Comparison of ENCODE assay signal across 8 cellular contexts in genomic region chr13:34941436-34941834, GRCh38. TPM values are rescaled to one million over a fixed set of nuclear protein-coding genes. Genes with fewer than 3 reads are reported as not detected.
DNase-seq lines count a peak whose midpoint lies in the region; FAIRE-seq and TF ChIP-seq lines count a peak whose summit lies in the region.

No MANE protein-coding gene starts in this region.

- CTCF ChIA-PET in AG04449 (lab: Yijun Ruan, JAX): no interaction called here

- H3K9ac ChIP-seq in colonic mucosa (ENCODE audit: low read depth in 2 of 2, low read length in 2 of 2) (no peak overlapping the region), muscle layer of colon (ENCODE audit: low read length) (no peak overlapping the region)

- H3K27ac ChIP-seq in colonic mucosa (no peak overlapping the region), muscle layer of colon (ENCODE audit: low read depth, low read length) (no peak overlapping the region), small intestine (ENCODE audit: low read depth in 1 of 2, low read length in 1 of 2) (no peak overlapping the region)

- WGBS in small intestine, 3 donors: 2 to 11% (median 6%) methylated on average over 13 of the region's 13 CpGs

- no peaks in the 10 kb centered on the region for H3K27me3 ChIP-seq in colonic mucosa
- H3K27me3 ChIP-seq in muscle layer of colon (ENCODE audit: control insufficient read depth in 1 of 2, insufficient read depth in 2 of 2, low read length in 2 of 2): no peaks in the 10 kb centered on the region
- H3K27me3 ChIP-seq in small intestine (ENCODE audit: control insufficient read depth in 2 of 2, insufficient read depth in 2 of 2, low read length in 2 of 2): no peaks in the 10 kb centered on the region

- H3K36me3 ChIP-seq in colonic mucosa (no peaks in the 10 kb centered on the region), muscle layer of colon (ENCODE audit: insufficient read depth, low read length) (no peaks in the 10 kb centered on the region), small intestine (ENCODE audit: control insufficient read depth in 2 of 2, insufficient read depth in 2 of 2, low read length in 2 of 2) (no peaks in the 10 kb centered on the region)

- H3K4me1 ChIP-seq in colonic mucosa (no peaks in the 10 kb centered on the region), muscle layer of colon (ENCODE audit: insufficient read depth, low read length) (peaks cover 12% of the 10 kb centered on the region), small intestine (ENCODE audit: control insufficient read depth in 2 of 2, insufficient read depth in 1 of 2, low read depth in 1 of 2, low read length in 1 of 2) (no peaks in the 10 kb centered on the region)

- H3K9me3 ChIP-seq in colonic mucosa (no peaks in the 10 kb centered on the region), muscle layer of colon (ENCODE audit: low read length) (no peaks in the 10 kb centered on the region), small intestine (ENCODE audit: control insufficient read depth, low read depth) (no peaks in the 10 kb centered on the region)

- TF ChIP-seq CTCF in AG04449 (IDR thresholded peaks at IDR 0.05; ENCODE audit: insufficient read depth, low read length, missing control alignments) (no peak), colonic mucosa (IDR thresholded peaks at IDR 0.05) (no peak)

- FAIRE-seq in small intestine (lab: Jason Lieb, UNC) (no peak), HTR-8/SVneo (lab: Jason Lieb, UNC) (no peak)

- POLR2A ChIA-PET in AG04449 (lab: Yijun Ruan, JAX): no interaction called here

- no peak for DNase-seq in AG04449 (ENCODE audit: low read depth, low spot score)
- no peak for DNase-seq in Jurkat, Clone E6-1 (ENCODE audit: low read depth, low spot score)
- no peak for DNase-seq in colonic mucosa
- DNase-seq in ureter (ENCODE audit: low spot score): no peak
- no peak for DNase-seq in GF-D8 (lab: John Stamatoyannopoulos, UW)
- no peak for DNase-seq in small intestine
- no peak for DNase-seq in HTR-8/SVneo (ENCODE audit: insufficient read length, low spot score)

- H3K4me3 ChIP-seq in AG04449 (ENCODE audit: low read depth, low read length): peak overlapping the region; percentile 79
- H3K4me3 ChIP-seq in Jurkat, Clone E6-1 (ENCODE audit: low read length): peak overlapping the region; percentile 68
- peak overlapping the region; percentile 88 for H3K4me3 ChIP-seq in colonic mucosa
- peak overlapping the region; percentile 56 to 85 for H3K4me3 ChIP-seq in muscle layer of colon (ENCODE audit: low read depth in 1 of 2, low read length in 2 of 2)
- peak overlapping the region in 1 of 2 donors; percentile 68 for H3K4me3 ChIP-seq in small intestine (ENCODE audit: low read depth in 1 of 2, low read length in 2 of 2)

- intact Hi-C loops in colonic mucosa (cut with DNase I): no loop called here

RNA-seq across cellular contexts. Expression of gene NBEA, which starts 0.6 kb away (rescaled TPM):
- polyA plus RNA-seq in Jurkat, Clone E6-1 (2012; ENCODE audit: insufficient read depth, insufficient read length): 3.1 TPM
- 1 to 10 TPM; 1.9 to 5.5 TPM for total RNA-seq in colonic mucosa
- 16.7 TPM for total RNA-seq in ureter
- 1 to 10 TPM; 1.1 to 2.5 (median 1.9) TPM for polyA plus RNA-seq in small intestine
